In genomic region chr12:66059670-66060069, GRCh38 we compare ENCODE assay signal across 23 cellular contexts.
"Had no signal": no experiment of that assay in that cellular context is flagged by ENCODE, and none has a peak within 500 bp of the region (broad histone marks: within the 10 kb centered on the region; RNA-seq: fewer than 3 reads in every experiment).

No MANE protein-coding gene starts in this region.

- ATAC-seq: activated CD8-positive, alpha-beta T cell treated with anti-CD3 and anti-CD28 coated beads, Interleukin-2, amount 10 ng/mL, durations not matched to agents 7 days and 5 days; activated naive CD4-positive, alpha-beta T cell treated with anti-CD3 and anti-CD28 coated beads, Interleukin-2, amount 50 U/mL, for 72 hours; esophagus mucosa; gastroesophageal sphincter; heart left ventricle; left cardiac atrium; naive thymus-derived CD4-positive, alpha-beta T cell; stimulated activated naive B cell treated with anti-CD40 and anti-IgM and Interleukin-4, amounts not matched to agents 10 μg/mL and 1 μg/mL and 100 μg/mL, for 72 hours had no signal

- H3K4me3 ChIP-seq: gastroesophageal sphincter, heart left ventricle, sigmoid colon, vagina had no signal

- H3K36me3 ChIP-seq: brain microvascular endothelial cell, gastroesophageal sphincter, heart left ventricle, sigmoid colon, vagina had no signal

- DNase-seq: activated CD4-positive, alpha-beta T cell treated with anti-CD3 and anti-CD28 coated beads for 1 hour; activated CD4-positive, alpha-beta T cell treated with anti-CD3 and anti-CD28 coated beads, Interleukin-2, amount 50 U/mL, for 1 hour; activated CD8-positive, alpha-beta T cell treated with anti-CD3 and anti-CD28 coated beads, Interleukin-2, amount 10 ng/mL, durations not matched to agents 7 days and 5 days; activated gamma-delta T cell treated with Interleukin-2 at 50 U/mL for 16 hours; aorta; brain microvascular endothelial cell; central memory CD4-positive, alpha-beta T cell; effector memory CD4-positive, alpha-beta T cell; heart left ventricle; islet precursor cell; left cardiac atrium; naive thymus-derived CD4-positive, alpha-beta T cell; occipital lobe; posterior cingulate gyrus; sigmoid colon; stimulated activated CD4-positive, alpha-beta T cell treated with anti-CD3 and anti-CD28 coated beads, Interleukin-2, amount 100 ng/mL, for 48 hours; stimulated activated CD8-positive, alpha-beta memory T cell treated with anti-CD3 and anti-CD28 coated beads, Interleukin-4, amount 100 ng/mL, for 48 hours; stimulated activated naive B cell treated with anti-CD40 and anti-IgM and Interleukin-4, amounts not matched to agents 10 μg/mL and 1 μg/mL and 100 μg/mL, for 72 hours; T-helper 9 cell had no signal

- H3K27ac ChIP-seq: brain microvascular endothelial cell, gastroesophageal sphincter, heart left ventricle, sigmoid colon, vagina had no signal

- H3K9me3 ChIP-seq: gastroesophageal sphincter, heart left ventricle, sigmoid colon, vagina had no signal

- H3K27me3 ChIP-seq: brain microvascular endothelial cell, sigmoid colon, vagina had no signal

- H3K4me1 ChIP-seq: gastroesophageal sphincter, heart left ventricle, sigmoid colon, vagina had no signal
